In the genomic region with DNA sequence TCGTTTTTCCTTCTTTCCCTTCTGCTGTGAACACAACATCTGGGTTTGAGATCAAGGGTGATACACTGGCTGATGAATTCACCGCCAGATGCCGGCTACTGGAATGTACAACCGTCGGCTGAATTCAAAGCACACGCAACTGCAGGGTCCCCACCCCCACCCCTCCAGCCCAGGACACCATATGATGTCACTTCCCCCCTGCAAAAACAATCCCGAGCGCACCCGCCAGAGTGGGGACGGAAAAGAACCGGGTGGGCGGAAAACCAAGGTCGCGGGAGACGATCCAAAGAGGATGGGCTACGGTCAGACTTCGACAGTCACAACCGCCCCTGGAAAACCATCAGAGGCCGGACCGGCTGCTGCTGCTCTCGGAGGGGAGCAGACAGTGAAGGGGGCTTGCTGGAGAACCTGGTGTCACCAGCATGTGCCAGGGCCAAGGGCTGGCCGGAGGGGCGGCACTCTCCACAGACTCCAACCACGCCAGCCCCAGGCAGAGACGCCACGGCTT, we compare ENCODE assay signal across 8 cellular contexts. TPM values are rescaled to one million over a fixed set of nuclear protein-coding genes. Genes with fewer than 3 reads are reported as not detected.
DNase-seq lines count a peak whose midpoint lies in the region; ATAC-seq and TF ChIP-seq lines count a peak whose summit lies in the region.

No MANE protein-coding gene starts in this region.

- no peaks in the 10 kb centered on the region for H3K36me3 ChIP-seq in effector memory CD4-positive, alpha-beta T cell (ENCODE audit: control insufficient read depth, insufficient read depth, low read length)

- H3K27ac Mint-ChIP-seq in CD4-positive, alpha-beta T cell = peak overlapping the region; percentile 87
- H3K27ac Mint-ChIP-seq in T-helper 17 cell = peak overlapping the region; percentile 92
- H3K27ac Mint-ChIP-seq in neural crest cell (ENCODE audit: unreplicated experiment) = peak overlapping the region; percentile 95

- H3K4me1 ChIP-seq in effector memory CD4-positive, alpha-beta T cell (ENCODE audit: control insufficient read depth, insufficient read depth, low read length, poor library complexity, severe bottlenecking) = peaks cover 10% of the 10 kb centered on the region

- intact Hi-C loops in CD4-positive, alpha-beta T cell (cut with DNase I, micrococcal nuclease) = loop anchor here in 1 of 2 experiments (5.0 kb wide), 1 partner anchor 43 kb away; no protein-coding TSS in a partner anchor

- CTCF ChIA-PET in CD4-positive, alpha-beta T cell (lab: Charles Lee) = no interaction called here

- H3K36me3 Mint-ChIP-seq in CD4-positive, alpha-beta T cell (ENCODE audit: low read depth) = no peaks in the 10 kb centered on the region
- no peaks in the 10 kb centered on the region for H3K36me3 Mint-ChIP-seq in T-helper 17 cell (ENCODE audit: low read depth)
- no peaks in the 10 kb centered on the region for H3K36me3 Mint-ChIP-seq in neural crest cell (ENCODE audit: low read depth)

- no peak for TF ChIP-seq CTCF in CD4-positive, alpha-beta T cell (IDR thresholded peaks at IDR 0.05)
- TF ChIP-seq CTCF in neural crest cell (conservative IDR thresholded peaks at IDR 0.05) = no peak

- H3K9me3 ChIP-seq in CD4-positive, alpha-beta T cell (ENCODE audit: control insufficient read depth, low read length) = no peaks in the 10 kb centered on the region
- H3K9me3 ChIP-seq in T-helper 17 cell (ENCODE audit: control insufficient read depth, low read length, poor library complexity, severe bottlenecking) = no peaks in the 10 kb centered on the region
- no peaks in the 10 kb centered on the region for H3K9me3 ChIP-seq in effector memory CD4-positive, alpha-beta T cell (ENCODE audit: control insufficient read depth, low read length)

- POLR2A ChIA-PET in CD4-positive, alpha-beta T cell (lab: Charles Lee) = no interaction called here

- H3K27me3 ChIP-seq in CD4-positive, alpha-beta T cell (ENCODE audit: control insufficient read depth, insufficient read depth, low read length) = no peaks in the 10 kb centered on the region
- H3K27me3 ChIP-seq in effector memory CD4-positive, alpha-beta T cell (replicated peaks; ENCODE audit: control insufficient read depth, insufficient read depth, low read length, poor library complexity, severe bottlenecking) = peaks cover 6% of the 10 kb centered on the region

- H3K4me3 Mint-ChIP-seq in CD4-positive, alpha-beta T cell = peak overlapping the region; percentile 83
- H3K4me3 Mint-ChIP-seq in T-helper 17 cell (peak overlapping the region; percentile 83), neural crest cell (peak overlapping the region; percentile 59)

- peak; percentile 67 for ATAC-seq in CD4-positive, alpha-beta T cell (ENCODE audit: poor library complexity)
- ATAC-seq in T-helper 17 cell (peak; percentile 72), GM18519 (IDR thresholded peaks at IDR 0.05; ENCODE audit: low FRiP score, unreplicated experiment) (no peak), HG03175 (IDR thresholded peaks at IDR 0.05; ENCODE audit: unreplicated experiment) (no peak)

- DNase-seq in CD4-positive, alpha-beta T cell = peak in 6 of 10 experiments; percentile 2 to 41 (median 12)
- DNase-seq in T-helper 17 cell (no peak), neural crest cell (ENCODE audit: low read depth, low spot score) (no peak), activated gamma-delta T cell (lab: John Stamatoyannopoulos, UW) (no peak), HPDE6-E6E7 (ENCODE audit: extremely low spot score) (no peak)
- DNase-seq in effector memory CD4-positive, alpha-beta T cell = no peak

- H3K9me3 Mint-ChIP-seq in CD4-positive, alpha-beta T cell = no peaks in the 10 kb centered on the region
- H3K9me3 Mint-ChIP-seq in neural crest cell = no peaks in the 10 kb centered on the region

- H3K4me1 Mint-ChIP-seq in CD4-positive, alpha-beta T cell (ENCODE audit: low read depth) = peaks cover 39% of the 10 kb centered on the region
- H3K4me1 Mint-ChIP-seq in T-helper 17 cell (peaks cover 18% of the 10 kb centered on the region), neural crest cell (peaks cover 63% of the 10 kb centered on the region)

- H3K27me3 Mint-ChIP-seq in CD4-positive, alpha-beta T cell = peaks cover 6% of the 10 kb centered on the region
- peaks cover 22% of the 10 kb centered on the region for H3K27me3 Mint-ChIP-seq in T-helper 17 cell
- no peaks in the 10 kb centered on the region for H3K27me3 Mint-ChIP-seq in neural crest cell (ENCODE audit: low read depth)

- no peak overlapping the region for H3K27ac ChIP-seq in CD4-positive, alpha-beta T cell (ENCODE audit: low read depth, low read length)
- H3K27ac ChIP-seq in effector memory CD4-positive, alpha-beta T cell (ENCODE audit: insufficient read depth, low read length, poor library complexity, severe bottlenecking) = no peak overlapping the region

- peak overlapping the region; percentile 7 for H3K4me3 ChIP-seq in effector memory CD4-positive, alpha-beta T cell (ENCODE audit: insufficient read depth, low read depth, low read length, poor library complexity, severe bottlenecking)

RNA-seq across cellular contexts. Expression of a gene that starts 23.3 kb away (rescaled TPM):
- total RNA-seq in CD4-positive, alpha-beta T cell = 1 to 10 TPM; 2.6 to 2.7 TPM
- total RNA-seq in T-helper 17 cell (1 to 10 TPM; 2.0 to 2.9 TPM), neural crest cell (1.2 TPM in 2 replicates)

RNA-seq across cellular contexts. Expression of a gene that starts 39.1 kb away (rescaled TPM):
- total RNA-seq in CD4-positive, alpha-beta T cell = 100 to 1,000 TPM; 489 to 494 TPM
- total RNA-seq in T-helper 17 cell = 100 to 1,000 TPM; 418 to 474 TPM
- total RNA-seq in neural crest cell = 59.0 and 63.2 TPM in 2 replicates

RNA-seq across cellular contexts. Expression of a gene that starts 45.5 kb away (rescaled TPM):
- total RNA-seq in CD4-positive, alpha-beta T cell = 1 to 10 TPM; 6.2 to 7.0 TPM
- total RNA-seq in T-helper 17 cell = 1 to 10 TPM; 4.1 to 6.7 TPM
- 58.5 and 60.2 TPM in 2 replicates for total RNA-seq in neural crest cell

Comparison
In these comparisons a context has a peak if more than half of its experiments do, and no peak if none do; other contexts are left out.
1. ATAC-seq: peak in CD4-positive, alpha-beta T cell (single experiment) and T-helper 17 cell (single experiment); none in GM18519 (single experiment) and HG03175 (single experiment).
2. DNase-seq: peak in CD4-positive, alpha-beta T cell (6 of 10); none in T-helper 17 cell (0 of 3), effector memory CD4-positive, alpha-beta T cell (0 of 3), neural crest cell (single experiment), activated gamma-delta T cell (single experiment) and HPDE6-E6E7 (single experiment).
3. Peak in every context shown above with its lines, with median percentiles within 50 percentile points of each other: H3K27ac Mint-ChIP-seq and H3K4me3 Mint-ChIP-seq.